In genomic region chr20:62500237-62500864, GRCh38 we compare ENCODE assay signal across 8 cellular contexts.
A peak's percentile ranks its signal among the peaks of the same experiment; 100 is the strongest.
DNase-seq lines count a peak whose midpoint lies in the region; ATAC-seq lines count a peak whose summit lies in the region.

No MANE protein-coding gene starts in this region.

- peak overlapping the region; percentile 26 for H3K27ac Mint-ChIP-seq in central memory CD8-positive, alpha-beta T cell (ENCODE audit: low read depth)

- no peaks in the 10 kb centered on the region for H3K9me3 Mint-ChIP-seq in central memory CD8-positive, alpha-beta T cell

- H3K36me3 Mint-ChIP-seq in central memory CD8-positive, alpha-beta T cell (ENCODE audit: insufficient read depth): peaks cover 1% of the 10 kb centered on the region

- ATAC-seq in central memory CD8-positive, alpha-beta T cell (replicated peaks; ENCODE audit: extremely low read depth, poor library complexity, severe bottlenecking): peak; percentile 55
- no peak for ATAC-seq in HG02642 (IDR thresholded peaks at IDR 0.05; ENCODE audit: poor library complexity, unreplicated experiment)

- DNase-seq in NCI-H146 (lab: John Stamatoyannopoulos, UW) (peak; percentile 33), NCI-H146 treated with DMSO at 0.1 percent for 48 hours (lab: John Stamatoyannopoulos, UW; ENCODE audit: unreplicated experiment) (no peak), NCI-H2196 (lab: John Stamatoyannopoulos, UW; ENCODE audit: unreplicated experiment) (peak; percentile 70), kidney tubule cell (ENCODE audit: low spot score) (peak; percentile 64)
- DNase-seq in activated CD4-positive, alpha-beta T cell treated with anti-CD3 and anti-CD28 coated beads for 4 hours: peak; percentile 83 to 88
- DNase-seq in central memory CD8-positive, alpha-beta T cell (ENCODE audit: low spot score in 2 of 2): peak; percentile 52 to 73
- DNase-seq in stimulated activated CD4-positive, alpha-beta T cell treated with anti-CD3 and anti-CD28 coated beads, Interleukin-4, amount 100 ng/mL, for 24 hours: peak; percentile 84

- H3K27me3 Mint-ChIP-seq in central memory CD8-positive, alpha-beta T cell: no peaks in the 10 kb centered on the region

- H3K4me1 Mint-ChIP-seq in central memory CD8-positive, alpha-beta T cell: peaks cover 11% of the 10 kb centered on the region

- H3K4me3 Mint-ChIP-seq in central memory CD8-positive, alpha-beta T cell: no peak overlapping the region
